ENCODE assay signal across 8 cellular contexts in genomic region chr1:66924756-66925557, GRCh38. TPM values are rescaled to one million over a fixed set of nuclear protein-coding genes. Genes with fewer than 3 reads are reported as not detected.
A peak's percentile ranks its signal among the peaks of the same experiment; 100 is the strongest.
DNase-seq lines count a peak whose midpoint lies in the region; ATAC-seq lines count a peak whose summit lies in the region.

Gene DNAI4 (minus strand): TSS chr1:66924856. CDS start chr1:66924831, 25 bp downstream.
Gene MIER1 (plus strand): TSS chr1:66924990. CDS start chr1:66925029, 39 bp downstream.

- H3K4me1 Mint-ChIP-seq in activated T-helper 17 cell treated with anti-CD3 and anti-CD28 coated beads, Interleukin-2, amount 50 U/mL, for 72 hours, result peaks cover 26% of the 10 kb centered on the region
- peaks cover 23 to 31% (median 24%) of the 10 kb centered on the region in 3 donors for H3K4me1 Mint-ChIP-seq in naive B cell
- peaks cover 33% of the 10 kb centered on the region for H3K4me1 Mint-ChIP-seq in stimulated activated effector memory CD8-positive, alpha-beta T cell treated with anti-CD3 and anti-CD28 coated beads, Interleukin-12 subunit alpha, Interleukin-12 subunit beta, amount 100 ng/mL, for 72 hours

- H3K27me3 Mint-ChIP-seq in activated T-helper 17 cell treated with anti-CD3 and anti-CD28 coated beads, Interleukin-2, amount 50 U/mL, for 72 hours, result no peaks in the 10 kb centered on the region
- no peaks in the 10 kb centered on the region for H3K27me3 Mint-ChIP-seq in naive B cell

- peak within 1 kb of the TSS; percentile 97 for H3K27ac Mint-ChIP-seq in activated T-helper 17 cell treated with anti-CD3 and anti-CD28 coated beads, Interleukin-2, amount 50 U/mL, for 72 hours
- peak within 1 kb of the TSS; percentile 98 to 99 (median 98) for H3K27ac Mint-ChIP-seq in naive B cell
- peak within 1 kb of the TSS; percentile 94 for H3K27ac Mint-ChIP-seq in stimulated activated effector memory CD8-positive, alpha-beta T cell treated with anti-CD3 and anti-CD28 coated beads, Interleukin-12 subunit alpha, Interleukin-12 subunit beta, amount 100 ng/mL, for 72 hours

- DNase-seq in EL (peak; percentile 99), GOT3 (lab: John Stamatoyannopoulos, UW) (peak; percentile 83), LHCN-M2 (ENCODE audit: low read depth) (peak; percentile 98), RPMI7951 (ENCODE audit: low read depth) (peak; percentile 98), fibroblast of gingiva (ENCODE audit: low read depth) (peak; percentile 99), naive B cell (peak; percentile 99)
- DNase-seq in stimulated activated effector memory CD8-positive, alpha-beta T cell treated with anti-CD3 and anti-CD28 coated beads, Interleukin-12 subunit alpha, Interleukin-12 subunit beta, amount 100 ng/mL, for 72 hours (ENCODE audit: low spot score in 2 of 2), result peak; percentile 93 to 98

- ATAC-seq in activated T-helper 17 cell treated with anti-CD3 and anti-CD28 coated beads, Interleukin-2, amount 50 U/mL, for 72 hours (replicated peaks), result peak; percentile 94
- ATAC-seq in naive B cell (ENCODE audit: low read depth in 2 of 2), result peak; percentile 91 to 93
- peak; percentile 97 for ATAC-seq in stimulated activated effector memory CD8-positive, alpha-beta T cell treated with anti-CD3 and anti-CD28 coated beads, Interleukin-12 subunit alpha, Interleukin-12 subunit beta, amount 100 ng/mL, for 72 hours

- no peaks in the 10 kb centered on the region for H3K9me3 Mint-ChIP-seq in activated T-helper 17 cell treated with anti-CD3 and anti-CD28 coated beads, Interleukin-2, amount 50 U/mL, for 72 hours
- H3K9me3 Mint-ChIP-seq in naive B cell, result no peaks in the 10 kb centered on the region
- H3K9me3 Mint-ChIP-seq in stimulated activated effector memory CD8-positive, alpha-beta T cell treated with anti-CD3 and anti-CD28 coated beads, Interleukin-12 subunit alpha, Interleukin-12 subunit beta, amount 100 ng/mL, for 72 hours, result no peaks in the 10 kb centered on the region

- H3K36me3 Mint-ChIP-seq in activated T-helper 17 cell treated with anti-CD3 and anti-CD28 coated beads, Interleukin-2, amount 50 U/mL, for 72 hours (ENCODE audit: low read depth), result peaks cover 28% of the 10 kb centered on the region
- no peaks in the 10 kb centered on the region for H3K36me3 Mint-ChIP-seq in naive B cell
- peaks cover 16% of the 10 kb centered on the region for H3K36me3 Mint-ChIP-seq in stimulated activated effector memory CD8-positive, alpha-beta T cell treated with anti-CD3 and anti-CD28 coated beads, Interleukin-12 subunit alpha, Interleukin-12 subunit beta, amount 100 ng/mL, for 72 hours

- H3K4me3 Mint-ChIP-seq in activated T-helper 17 cell treated with anti-CD3 and anti-CD28 coated beads, Interleukin-2, amount 50 U/mL, for 72 hours, result peak within 1 kb of the TSS; percentile 97
- peak within 1 kb of the TSS; percentile 95 to 99 (median 96) for H3K4me3 Mint-ChIP-seq in naive B cell
- H3K4me3 Mint-ChIP-seq in stimulated activated effector memory CD8-positive, alpha-beta T cell treated with anti-CD3 and anti-CD28 coated beads, Interleukin-12 subunit alpha, Interleukin-12 subunit beta, amount 100 ng/mL, for 72 hours, result peak within 1 kb of the TSS; percentile 90

RNA-seq across cellular contexts. Expression of gene DNAI4, which starts in this region (rescaled TPM):
- total RNA-seq in LHCN-M2 (2014; rRNA removed), result 2.4 and 3.6 TPM in 2 replicates
- 1.3 TPM for polyA plus RNA-seq in LHCN-M2 (2012)
- 4.7 and 6.6 TPM in 2 replicates for total RNA-seq in RPMI7951 (2014; rRNA removed; shearing (Covaris generic))
- 1 to 10 TPM in 1 of 2 donors, under 1 TPM in 1; 0.65 to 1.4 TPM for total RNA-seq in activated T-helper 17 cell treated with anti-CD3 and anti-CD28 coated beads, Interleukin-2, amount 50 U/mL, for 72 hours
- 1 to 10 TPM in 3 of 6 donors, under 1 TPM in 2, not detected in 1; 0.40 to 4.1 (median 1.3) TPM for polyA plus RNA-seq in naive B cell (ENCODE audit: low read depth in 6 of 6)

RNA-seq across cellular contexts. Expression of gene MIER1, which starts in this region (rescaled TPM):
- 33.4 and 34.2 TPM in 2 replicates for total RNA-seq in LHCN-M2 (2014; rRNA removed)
- 11.2 TPM for polyA plus RNA-seq in LHCN-M2 (2012)
- total RNA-seq in RPMI7951 (2014; rRNA removed; shearing (Covaris generic)), result 31.7 and 41.2 TPM in 2 replicates
- total RNA-seq in activated T-helper 17 cell treated with anti-CD3 and anti-CD28 coated beads, Interleukin-2, amount 50 U/mL, for 72 hours, result 10 to 100 TPM; 44.7 to 60.0 TPM
- 10 to 100 TPM; 21.1 to 40.5 (median 35.9) TPM for polyA plus RNA-seq in naive B cell (ENCODE audit: low read depth in 6 of 6)

Comparison
In these comparisons a context has a peak if more than half of its experiments do, and no peak if none do; other contexts are left out.
1. Peak in every context shown above with its lines: DNase-seq and ATAC-seq.